ENCODE assay signal across 11 cellular contexts in the genomic region with DNA sequence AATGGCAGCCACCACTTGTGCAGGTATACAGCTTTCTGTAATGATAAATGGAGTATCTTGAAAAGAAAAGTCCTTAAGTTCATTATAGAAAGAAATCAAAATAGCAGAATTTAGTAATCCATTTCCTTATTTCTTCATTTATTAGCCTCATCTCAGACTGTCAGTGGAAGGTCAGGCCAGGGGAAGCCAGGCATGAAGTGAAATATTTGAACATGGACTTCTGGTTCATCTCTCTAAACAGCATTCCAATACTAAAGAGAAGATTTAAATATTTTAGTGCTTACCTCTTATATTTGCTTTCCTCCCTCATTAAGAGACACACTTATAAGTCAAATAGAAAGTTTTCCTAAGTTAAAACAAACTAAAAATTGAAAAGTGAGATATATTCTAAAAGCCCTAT.
"Had no signal": no experiment of that assay in that cellular context is flagged by ENCODE, and none has a peak within 500 bp of the region (broad histone marks: within the 10 kb centered on the region; RNA-seq: fewer than 3 reads in every experiment).

No MANE protein-coding gene starts in this region.

- H3K27ac ChIP-seq: gastrocnemius medialis, lower lobe of right lung, transverse colon had no signal

- H3K9me3 ChIP-seq: gastrocnemius medialis, lower lobe of right lung, transverse colon had no signal

- ATAC-seq: gastrocnemius medialis, lower lobe of right lung had no signal

- H3K4me1 ChIP-seq: gastrocnemius medialis had no signal

- H3K36me3 ChIP-seq: gastrocnemius medialis, lower lobe of right lung, transverse colon had no signal

- H3K27me3 ChIP-seq: gastrocnemius medialis, transverse colon had no signal

- H3K4me3 ChIP-seq: lower lobe of right lung, transverse colon had no signal

- DNase-seq: activated CD4-positive, alpha-beta T cell treated with anti-CD3 and anti-CD28 coated beads for 1 hour; activated CD4-positive, alpha-beta T cell treated with anti-CD3 and anti-CD28 coated beads, Interleukin-2, amount 50 U/mL, for 48 hours; activated T-cell treated with anti-CD3 and anti-CD28 coated beads, Interleukin-2, amount 50 U/mL, for 48 hours; cortex of kidney; effector CD8-positive, alpha-beta T cell; gastrocnemius medialis; lower lobe of right lung; midbrain; small intestine; T-helper 9 cell; transverse colon had no signal
